1 cellular context compared by ENCODE assay signal in the genomic region with DNA sequence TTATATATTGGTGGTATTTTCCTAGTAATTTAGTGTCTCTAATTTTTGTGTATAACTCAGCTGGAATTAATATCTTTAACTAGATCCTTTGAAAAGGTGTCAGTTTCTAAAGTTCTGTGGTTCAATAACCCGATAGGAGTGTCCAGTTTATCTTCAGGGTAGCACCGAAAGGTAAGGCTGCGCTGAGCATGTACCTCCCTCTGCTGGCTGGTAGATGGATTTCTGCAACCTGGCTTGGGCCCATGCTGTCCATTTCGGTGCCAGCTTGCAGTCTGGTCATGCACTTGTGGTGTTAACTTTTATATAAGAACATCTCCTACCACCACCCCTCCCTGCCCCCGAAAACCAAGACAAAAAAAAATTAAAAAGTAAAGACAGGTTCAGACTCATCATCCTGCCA.
TF ChIP-seq lines count a peak whose summit lies in the region.

No MANE protein-coding gene starts in this region.

TF ChIP-seq in H1, 55 proteins besides CTCF, POLR2A, EP300 and RAD21:
- TF ChIP-seq JUN (IDR thresholded peaks at IDR 0.05; ENCODE audit: low read depth, low read length) (no peak), HDAC2 (IDR thresholded peaks at IDR 0.05; ENCODE audit: borderline replicate concordance in 1 of 2, low read depth in 2 of 2, low read length in 2 of 2) (no peak), TAF7 (optimal IDR thresholded peaks at IDR 0.05; ENCODE audit: borderline replicate concordance, low read depth, low read length) (no peak), RFX5 (IDR thresholded peaks at IDR 0.05; ENCODE audit: borderline replicate concordance, low read depth, low read length) (no peak), NANOG (IDR thresholded peaks at IDR 0.05; ENCODE audit: insufficient read depth, low read depth, low read length, poor library complexity, severe bottlenecking) (no peak), POLR2AphosphoS5 (IDR thresholded peaks at IDR 0.05; ENCODE audit: low read depth, low read length) (no peak), EGR1 (IDR thresholded peaks at IDR 0.05; ENCODE audit: borderline replicate concordance, low read depth, low read length) (no peak), RNF2 (IDR thresholded peaks at IDR 0.05; ENCODE audit: borderline replicate concordance, low read depth, low read length, missing control alignments, poor library complexity, severe bottlenecking) (no peak)
- TF ChIP-seq, protein P1, sequence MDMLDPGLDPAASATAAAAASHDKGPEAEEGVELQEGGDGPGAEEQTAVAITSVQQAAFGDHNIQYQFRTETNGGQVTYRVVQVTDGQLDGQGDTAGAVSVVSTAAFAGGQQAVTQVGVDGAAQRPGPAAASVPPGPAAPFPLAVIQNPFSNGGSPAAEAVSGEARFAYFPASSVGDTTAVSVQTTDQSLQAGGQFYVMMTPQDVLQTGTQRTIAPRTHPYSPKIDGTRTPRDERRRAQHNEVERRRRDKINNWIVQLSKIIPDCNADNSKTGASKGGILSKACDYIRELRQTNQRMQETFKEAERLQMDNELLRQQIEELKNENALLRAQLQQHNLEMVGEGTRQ (IDR thresholded peaks at IDR 0.05; ENCODE audit: low read length) = no peak
- TF ChIP-seq, protein P2, sequence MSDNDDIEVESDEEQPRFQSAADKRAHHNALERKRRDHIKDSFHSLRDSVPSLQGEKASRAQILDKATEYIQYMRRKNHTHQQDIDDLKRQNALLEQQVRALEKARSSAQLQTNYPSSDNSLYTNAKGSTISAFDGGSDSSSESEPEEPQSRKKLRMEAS (IDR thresholded peaks at IDR 0.05) = no peak
